In the genomic region with DNA sequence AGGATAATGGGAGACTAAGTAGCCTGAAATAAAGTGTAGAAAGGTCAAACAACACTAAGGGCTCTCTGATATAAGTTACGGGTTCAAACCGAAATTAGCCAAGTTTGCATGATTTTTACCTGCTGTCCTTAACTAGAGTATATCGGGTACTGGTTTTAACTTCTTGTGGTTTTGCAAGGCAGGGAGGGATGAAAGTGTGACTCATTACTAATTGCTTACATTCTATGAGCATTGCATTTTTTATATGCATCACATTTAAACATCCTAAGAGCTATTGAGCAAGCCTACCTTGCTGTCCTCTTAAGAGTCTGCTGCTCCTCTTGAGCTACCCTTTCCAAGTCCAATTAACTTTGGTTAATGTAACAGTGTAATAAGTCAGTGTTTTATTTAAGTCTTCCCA, we compare ENCODE assay signal across 1 cellular context.
TF ChIP-seq lines count a peak whose summit lies in the region.

No MANE protein-coding gene starts in this region.

TF ChIP-seq in GM23338, 12 proteins besides CTCF, POLR2A, EP300 and RAD21 (continued from another document):
- TF ChIP-seq ZNF462 (CRISPR knock-in tag; IDR thresholded peaks at IDR 0.05): no peak
- no peak for TF ChIP-seq CREB1 (CRISPR knock-in tag; IDR thresholded peaks at IDR 0.05; ENCODE audit: low read depth)
TF ChIP-seq in GM23338: peak in this region for 0.
